ENCODE assay signal across 8 cellular contexts in the genomic region with DNA sequence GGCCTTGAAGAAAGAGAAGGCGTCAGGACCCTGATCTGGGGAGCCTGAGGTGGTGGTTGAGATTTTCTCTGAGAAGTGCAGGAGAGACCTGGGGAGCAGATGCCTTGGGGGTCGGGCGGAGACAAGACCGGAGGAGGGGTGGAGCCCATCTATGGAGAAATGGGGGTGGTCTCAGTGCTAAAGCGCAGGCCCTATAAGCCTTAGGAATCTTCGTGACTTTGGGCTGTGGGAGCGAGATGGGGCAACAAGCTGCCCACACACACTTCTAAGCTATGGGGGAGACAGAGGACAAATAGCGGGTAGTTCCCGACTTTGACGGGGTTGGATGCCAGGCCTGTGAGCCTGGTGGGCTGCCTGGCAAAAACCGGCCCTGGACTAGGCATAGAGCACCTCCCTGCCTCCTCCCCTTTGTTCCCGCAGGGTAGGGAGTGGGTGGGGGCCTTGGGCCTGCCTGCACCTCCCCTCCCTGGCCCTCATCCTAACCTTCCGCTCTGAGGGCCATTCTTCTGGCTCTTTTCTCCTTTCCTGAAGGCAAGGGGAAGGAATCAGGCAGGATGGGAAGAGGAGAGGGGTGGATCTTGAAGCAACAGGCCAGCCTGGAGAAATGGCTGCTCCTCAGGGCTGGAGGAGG. TPM values are rescaled to one million over a fixed set of nuclear protein-coding genes. Genes with fewer than 3 reads are reported as not detected.
DNase-seq lines count a peak whose midpoint lies in the region; ATAC-seq and TF ChIP-seq lines count a peak whose summit lies in the region.

No MANE protein-coding gene starts in this region.

- peaks cover 61% of the 10 kb centered on the region for H3K36me3 Mint-ChIP-seq in activated T-helper 17 cell treated with anti-CD3 and anti-CD28 coated beads, Interleukin-2, amount 50 U/mL, for 72 hours (ENCODE audit: low read depth)

- peak; percentile 6 for DNase-seq in activated naive CD4-positive, alpha-beta T cell treated with Interleukin-2 at 50 U/mL for 16 hours
- no peak for DNase-seq in activated naive CD4-positive, alpha-beta T cell (lab: John Stamatoyannopoulos, UW)
- DNase-seq in Right ventricle myocardium superior (peak; percentile 55), psoas muscle (no peak), NCI-H226 (no peak), NOMO-1 treated with DMSO at 0.1 percent for 48 hours (lab: John Stamatoyannopoulos, UW; ENCODE audit: unreplicated experiment) (no peak)

- WGBS in psoas muscle, 3 donors: 15 to 25% (median 17%) methylated on average over 12 to 13 of the region's 13 CpGs

- H3K9me3 ChIP-seq in psoas muscle: no peaks in the 10 kb centered on the region

- H3K4me3 ChIP-seq in psoas muscle: peak overlapping the region; percentile 73

- peaks cover 36% of the 10 kb centered on the region for H3K4me1 ChIP-seq in psoas muscle

- H3K27ac Mint-ChIP-seq in activated T-helper 17 cell treated with anti-CD3 and anti-CD28 coated beads, Interleukin-2, amount 50 U/mL, for 72 hours: peak overlapping the region; percentile 100

- no peak for ATAC-seq in activated T-helper 17 cell treated with anti-CD3 and anti-CD28 coated beads, Interleukin-2, amount 50 U/mL, for 72 hours (replicated peaks)
- no peak for ATAC-seq in Right ventricle myocardium superior (ENCODE audit: poor library complexity)
- no peak for ATAC-seq in psoas muscle
- ATAC-seq in HG03196 (IDR thresholded peaks at IDR 0.05; ENCODE audit: unreplicated experiment): no peak

- intact Hi-C loops in Right ventricle myocardium superior (cut with DNase I) (no loop called here), psoas muscle (cut with DNase I) (loop anchor here in 1 of 2 donors (1.0 to 5.0 kb wide), 2 partner anchors 14 to 231 kb away; a partner anchor contains a TSS)

- no peaks in the 10 kb centered on the region for H3K27me3 ChIP-seq in psoas muscle (ENCODE audit: insufficient read depth in 3 of 3, low read length in 2 of 3)

- no peak for TF ChIP-seq CTCF in psoas muscle (IDR thresholded peaks at IDR 0.05)

- H3K27me3 Mint-ChIP-seq in activated T-helper 17 cell treated with anti-CD3 and anti-CD28 coated beads, Interleukin-2, amount 50 U/mL, for 72 hours: no peaks in the 10 kb centered on the region

- no peaks in the 10 kb centered on the region for H3K9me3 Mint-ChIP-seq in activated T-helper 17 cell treated with anti-CD3 and anti-CD28 coated beads, Interleukin-2, amount 50 U/mL, for 72 hours

- H3K4me1 Mint-ChIP-seq in activated T-helper 17 cell treated with anti-CD3 and anti-CD28 coated beads, Interleukin-2, amount 50 U/mL, for 72 hours: peaks cover 22% of the 10 kb centered on the region

- peak overlapping the region; percentile 99 for H3K4me3 Mint-ChIP-seq in activated T-helper 17 cell treated with anti-CD3 and anti-CD28 coated beads, Interleukin-2, amount 50 U/mL, for 72 hours

- peaks cover 11 to 40% of the 10 kb centered on the region in 2 donors for H3K36me3 ChIP-seq in psoas muscle (ENCODE audit: insufficient read depth in 1 of 2, low read depth in 1 of 2)

- peak overlapping the region; percentile 90 for H3K27ac ChIP-seq in psoas muscle

RNA-seq across cellular contexts. Expression of a gene that starts 0.9 kb away (rescaled TPM):
- total RNA-seq in activated T-helper 17 cell treated with anti-CD3 and anti-CD28 coated beads, Interleukin-2, amount 50 U/mL, for 72 hours: 100 to 1,000 TPM in 1 of 2 donors, 10 to 100 TPM in 1; 75.2 to 123 TPM
- total RNA-seq in Right ventricle myocardium superior (46.0 TPM), psoas muscle (10 to 100 TPM; 16.7 to 33.4 (median 28.1) TPM)
- polyA plus RNA-seq in psoas muscle: 10 to 100 TPM; 14.3 to 28.8 (median 15.8) TPM

RNA-seq across cellular contexts. Expression of a gene that starts 2.4 kb away (rescaled TPM):
- total RNA-seq in activated T-helper 17 cell treated with anti-CD3 and anti-CD28 coated beads, Interleukin-2, amount 50 U/mL, for 72 hours: 1 to 10 TPM; 2.0 to 6.5 TPM
- total RNA-seq in Right ventricle myocardium superior (7,948 TPM), psoas muscle (1,000 to 10,000 TPM; 5,645 to 6,422 (median 6,257) TPM)
- 1,000 to 10,000 TPM; 4,153 to 7,172 (median 6,558) TPM for polyA plus RNA-seq in psoas muscle

RNA-seq across cellular contexts. Expression of a gene that starts 11.4 kb away (rescaled TPM):
- under 1 TPM; 0.08 to 0.82 TPM for total RNA-seq in activated T-helper 17 cell treated with anti-CD3 and anti-CD28 coated beads, Interleukin-2, amount 50 U/mL, for 72 hours
- total RNA-seq in Right ventricle myocardium superior: 10.4 TPM
- 10 to 100 TPM in 2 of 4 donors, 1 to 10 TPM in 2; 6.0 to 13.8 (median 9.5) TPM for total RNA-seq in psoas muscle
- polyA plus RNA-seq in psoas muscle: 1 to 10 TPM; 6.2 to 8.8 (median 6.5) TPM

RNA-seq across cellular contexts. Expression of a gene that starts 38.9 kb away (rescaled TPM):
- under 1 TPM; 0.19 to 0.26 TPM for total RNA-seq in activated T-helper 17 cell treated with anti-CD3 and anti-CD28 coated beads, Interleukin-2, amount 50 U/mL, for 72 hours
- total RNA-seq in Right ventricle myocardium superior (74.7 TPM), psoas muscle (10 to 100 TPM; 29.0 to 47.5 (median 41.9) TPM)
- 10 to 100 TPM; 15.9 to 27.4 (median 22.5) TPM for polyA plus RNA-seq in psoas muscle

RNA-seq across cellular contexts. Expression of a gene that starts 45.8 kb away (rescaled TPM):
- 10 to 100 TPM; 16.7 to 22.5 TPM for total RNA-seq in activated T-helper 17 cell treated with anti-CD3 and anti-CD28 coated beads, Interleukin-2, amount 50 U/mL, for 72 hours
- 16.8 TPM for total RNA-seq in Right ventricle myocardium superior
- 10 to 100 TPM in 1 of 4 donors, 1 to 10 TPM in 3; 4.2 to 15.5 (median 7.3) TPM for total RNA-seq in psoas muscle
- 10 to 100 TPM in 1 of 3 donors, 1 to 10 TPM in 2; 4.2 to 13.4 (median 4.6) TPM for polyA plus RNA-seq in psoas muscle

Comparison
In these comparisons a context has a peak if more than half of its experiments do, and no peak if none do; other contexts are left out.
1. DNase-seq: peak in activated naive CD4-positive, alpha-beta T cell treated with Interleukin-2 at 50 U/mL for 16 hours (single experiment) and Right ventricle myocardium superior (single experiment); none in activated naive CD4-positive, alpha-beta T cell (0 of 4), psoas muscle (0 of 2), NCI-H226 (single experiment) and NOMO-1 treated with DMSO at 0.1 percent for 48 hours (single experiment).
2. RNA of a gene that starts 2.4 kb away (total RNA-seq): 7,948 TPM in Right ventricle myocardium superior (single experiment) and 5,645 to 6,422 TPM in psoas muscle; 2.0 to 6.5 TPM in activated T-helper 17 cell treated with anti-CD3 and anti-CD28 coated beads, Interleukin-2, amount 50 U/mL, for 72 hours; every median in the first group is over 100 times any median in the second.